10 cellular contexts compared by ENCODE assay signal in the genomic region with DNA sequence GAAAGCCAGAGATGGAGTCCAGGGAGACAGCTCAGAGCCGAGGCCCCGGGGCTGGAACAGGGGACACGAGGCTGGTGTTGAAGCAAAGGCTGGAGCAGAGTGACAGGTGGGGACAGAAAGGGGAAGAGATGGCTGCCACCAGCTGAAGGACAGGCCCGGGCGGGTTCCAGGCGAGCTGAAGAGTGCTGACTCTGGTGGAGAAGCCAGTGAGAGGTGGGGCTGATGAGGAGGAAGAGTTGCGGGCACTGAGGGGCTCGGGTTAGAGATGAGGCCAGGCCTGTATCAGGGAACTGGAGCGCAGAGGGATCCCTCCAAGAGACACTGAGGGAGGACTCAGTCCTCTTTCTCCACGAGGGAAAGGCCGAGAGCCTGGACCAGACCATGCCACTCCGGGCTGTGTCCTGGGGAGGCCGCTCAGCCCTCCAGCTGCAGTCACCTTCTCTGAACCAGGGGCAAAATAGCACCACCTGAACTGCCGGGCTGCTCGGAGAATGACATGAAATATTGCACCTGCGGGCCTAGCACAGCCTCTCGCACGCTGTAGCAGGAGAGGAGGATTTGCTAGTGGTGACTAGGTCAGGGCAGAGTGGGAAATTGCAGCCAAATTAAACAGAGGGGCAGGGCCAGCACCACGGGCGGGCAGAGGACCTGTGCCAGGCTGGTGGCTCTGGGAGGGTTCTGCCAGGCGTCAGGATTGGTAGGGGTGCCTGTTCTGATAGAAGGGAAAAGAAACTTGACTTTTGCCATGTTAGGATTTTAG.
DNase-seq lines count a peak whose midpoint lies in the region; ATAC-seq and TF ChIP-seq lines count a peak whose summit lies in the region.
"Had no signal": no experiment of that assay in that cellular context is flagged by ENCODE, and none has a peak within 500 bp of the region (broad histone marks: within the 10 kb centered on the region; RNA-seq: fewer than 3 reads in every experiment).

No MANE protein-coding gene starts in this region.

- H3K4me3 ChIP-seq in OCI-LY7 (ENCODE audit: low read depth, low read length, poor library complexity, severe bottlenecking) (peak overlapping the region; percentile 50), liver (ENCODE audit: low read depth in 1 of 3, low read length in 3 of 3) (no peak overlapping the region)
- no peak overlapping the region for H3K4me3 ChIP-seq in naive thymus-derived CD4-positive, alpha-beta T cell (ENCODE audit: low read length)

- DNase-seq in OCI-LY7 (ENCODE audit: low spot score) (peak; percentile 75), omental fat pad (ENCODE audit: low spot score) (no peak), SKM-1 (lab: John Stamatoyannopoulos, UW; ENCODE audit: unreplicated experiment) (no peak)
- no peak for DNase-seq in stimulated activated CD4-positive, alpha-beta T cell treated with anti-CD3 and anti-CD28 coated beads, Interleukin-12 subunit alpha, Interleukin-12 subunit beta, amount 100 ng/mL, for 4 hours
- no peak for DNase-seq in naive thymus-derived CD4-positive, alpha-beta T cell
- DNase-seq: activated CD4-positive, alpha-beta T cell treated with anti-CD3 and anti-CD28 coated beads for 4 hours; CD8-positive, alpha-beta memory T cell had no signal

- 59% methylated on average over 21 of the region's 21 CpGs for WGBS in liver

- H3K9me2 ChIP-seq in OCI-LY7 (ENCODE audit: insufficient read depth, low read length): no peaks in the 10 kb centered on the region

- H3K36me3 Mint-ChIP-seq in naive thymus-derived CD4-positive, alpha-beta T cell: peaks cover 0 to 27% (median 0%) of the 10 kb centered on the region in 5 donors

- H3K36me3 ChIP-seq in OCI-LY7 (ENCODE audit: insufficient read depth, low read length) (no peaks in the 10 kb centered on the region), liver (ENCODE audit: control insufficient read depth in 4 of 4, insufficient read depth in 3 of 4, low read depth in 1 of 4, low read length in 3 of 4) (peaks cover 0 to 2% (median 0%) of the 10 kb centered on the region in 4 donors)
- no peaks in the 10 kb centered on the region for H3K36me3 ChIP-seq in naive thymus-derived CD4-positive, alpha-beta T cell (ENCODE audit: control insufficient read depth in 2 of 3, insufficient read depth in 3 of 3, low read length in 3 of 3)

- no peaks in the 10 kb centered on the region for H3K9me3 Mint-ChIP-seq in naive thymus-derived CD4-positive, alpha-beta T cell
- H3K9me3 Mint-ChIP-seq: CD8-positive, alpha-beta memory T cell had no signal

- H3K4me3 Mint-ChIP-seq in naive thymus-derived CD4-positive, alpha-beta T cell: peak overlapping the region in 1 of 10 donors; percentile 7

- H3K4me1 Mint-ChIP-seq in naive thymus-derived CD4-positive, alpha-beta T cell: peaks cover 8 to 46% (median 11%) of the 10 kb centered on the region in 7 donors

- no peaks in the 10 kb centered on the region for H3K27me3 ChIP-seq in liver (ENCODE audit: control insufficient read depth in 4 of 4, insufficient read depth in 4 of 4, low read length in 3 of 4)
- H3K27me3 ChIP-seq in naive thymus-derived CD4-positive, alpha-beta T cell (ENCODE audit: control insufficient read depth in 2 of 2, insufficient read depth in 2 of 2, low read length in 2 of 2): no peaks in the 10 kb centered on the region

- no TSS peak for BruUV-seq in OCI-LY7 (replicated peaks; lab: Mats Ljungman, UMichigan)

- H2AFZ ChIP-seq in OCI-LY7 (ENCODE audit: low read length): peak overlapping the region; percentile 58; the same call in 1 of the 2 replicates

- H3K9ac ChIP-seq in liver (ENCODE audit: low read depth in 1 of 2, low read length in 2 of 2): peak overlapping the region in 1 of 2 donors; percentile 36

- H3K27me3 Mint-ChIP-seq in naive thymus-derived CD4-positive, alpha-beta T cell: peaks cover 0 to 25% (median 0%) of the 10 kb centered on the region in 5 donors
- H3K27me3 Mint-ChIP-seq: CD8-positive, alpha-beta memory T cell had no signal

- H3K9me3 ChIP-seq in OCI-LY7 (ENCODE audit: low read length) (no peaks in the 10 kb centered on the region), liver (ENCODE audit: control insufficient read depth in 4 of 4, low read length in 3 of 4) (no peaks in the 10 kb centered on the region)
- no peaks in the 10 kb centered on the region for H3K9me3 ChIP-seq in naive thymus-derived CD4-positive, alpha-beta T cell (ENCODE audit: control insufficient read depth in 2 of 3, low read length in 3 of 3)

- TF ChIP-seq CTCF in C4-2B (conservative IDR thresholded peaks at IDR 0.05): no peak
- TF ChIP-seq CTCF in OCI-LY7 (conservative IDR thresholded peaks at IDR 0.05; ENCODE audit: low read length): no peak
- no peak for TF ChIP-seq CTCF in liver (IDR thresholded peaks at IDR 0.05; ENCODE audit: low read depth, low read length, missing input control)
- TF ChIP-seq CTCF in omental fat pad (IDR thresholded peaks at IDR 0.05): no peak

- TF ChIP-seq RAD21 in liver (IDR thresholded peaks at IDR 0.05): peak; percentile 65 to 75

- intact Hi-C loops in OCI-LY7 (cut with micrococcal nuclease; ENCODE audit: unreplicated experiment): loop anchor here (5.0 to 10.0 kb wide), 2 partner anchors 175 to 192 kb away; a partner anchor contains a TSS
- intact Hi-C loops in naive thymus-derived CD4-positive, alpha-beta T cell (cut with micrococcal nuclease): no loop called here

- CTCF ChIA-PET in OCI-LY7 (lab: Charles Lee; ENCODE audit: unreplicated experiment): interaction anchor here (1.1 kb wide), 1 partner anchor 9 kb away, joined by 3 read pairs; no protein-coding TSS in a partner anchor
- CTCF ChIA-PET in naive thymus-derived CD4-positive, alpha-beta T cell (lab: Charles Lee): no interaction called here

- H3K4me2 ChIP-seq in OCI-LY7 (ENCODE audit: low read length): peak overlapping the region; percentile 70

- peak overlapping the region in 1 of 9 donors; percentile 27 for H3K27ac Mint-ChIP-seq in naive thymus-derived CD4-positive, alpha-beta T cell

- H3K79me2 ChIP-seq in OCI-LY7 (ENCODE audit: insufficient read depth, low read depth, low read length): no peaks in the 10 kb centered on the region

- H3K4me1 ChIP-seq in OCI-LY7 (ENCODE audit: insufficient read depth, low read length, poor library complexity, severe bottlenecking) (peaks cover 59% of the 10 kb centered on the region), liver (ENCODE audit: control insufficient read depth in 4 of 4, insufficient read depth in 4 of 4, low read length in 3 of 4) (peaks cover 5 to 38% (median 26%) of the 10 kb centered on the region in 4 donors)
- peaks cover under 1 to 8% of the 10 kb centered on the region in 2 donors for H3K4me1 ChIP-seq in naive thymus-derived CD4-positive, alpha-beta T cell (ENCODE audit: control insufficient read depth in 2 of 2, insufficient read depth in 2 of 2, low read length in 2 of 2)

- peak overlapping the region; percentile 24 for H3K27ac ChIP-seq in C4-2B
- peak overlapping the region; percentile 79 for H3K27ac ChIP-seq in OCI-LY7 (ENCODE audit: low read depth, low read length, poor library complexity, severe bottlenecking)
- H3K27ac ChIP-seq in liver (ENCODE audit: low read depth in 1 of 2, low read length in 2 of 2): peak overlapping the region; percentile 74 to 85
- H3K27ac ChIP-seq in naive thymus-derived CD4-positive, alpha-beta T cell (ENCODE audit: low read depth, low read length): no peak overlapping the region

- POLR2A ChIA-PET in OCI-LY7 (lab: Charles Lee): interaction anchor here (0.8 to 3.0 kb wide), 5 partner anchors 11 to 24 kb away, joined by 3 to 27 read pairs (median 4); no protein-coding TSS in a partner anchor
- POLR2A ChIA-PET in naive thymus-derived CD4-positive, alpha-beta T cell (lab: Charles Lee): interaction anchor here (0.8 kb wide), 1 partner anchor 211 kb away, joined by 3 read pairs; no protein-coding TSS in a partner anchor

- ATAC-seq in GM21423 (IDR thresholded peaks at IDR 0.05; ENCODE audit: unreplicated experiment) (peak; percentile 0), omental fat pad (ENCODE audit: low FRiP score) (no peak)
- no peak for ATAC-seq in naive thymus-derived CD4-positive, alpha-beta T cell

- H4K20me1 ChIP-seq in OCI-LY7 (ENCODE audit: insufficient read depth, low read length): no peaks in the 10 kb centered on the region

TF ChIP-seq in liver, 16 proteins besides CTCF, POLR2A, EP300 and RAD21 (continues in another document):
- TF ChIP-seq, protein P1, sequence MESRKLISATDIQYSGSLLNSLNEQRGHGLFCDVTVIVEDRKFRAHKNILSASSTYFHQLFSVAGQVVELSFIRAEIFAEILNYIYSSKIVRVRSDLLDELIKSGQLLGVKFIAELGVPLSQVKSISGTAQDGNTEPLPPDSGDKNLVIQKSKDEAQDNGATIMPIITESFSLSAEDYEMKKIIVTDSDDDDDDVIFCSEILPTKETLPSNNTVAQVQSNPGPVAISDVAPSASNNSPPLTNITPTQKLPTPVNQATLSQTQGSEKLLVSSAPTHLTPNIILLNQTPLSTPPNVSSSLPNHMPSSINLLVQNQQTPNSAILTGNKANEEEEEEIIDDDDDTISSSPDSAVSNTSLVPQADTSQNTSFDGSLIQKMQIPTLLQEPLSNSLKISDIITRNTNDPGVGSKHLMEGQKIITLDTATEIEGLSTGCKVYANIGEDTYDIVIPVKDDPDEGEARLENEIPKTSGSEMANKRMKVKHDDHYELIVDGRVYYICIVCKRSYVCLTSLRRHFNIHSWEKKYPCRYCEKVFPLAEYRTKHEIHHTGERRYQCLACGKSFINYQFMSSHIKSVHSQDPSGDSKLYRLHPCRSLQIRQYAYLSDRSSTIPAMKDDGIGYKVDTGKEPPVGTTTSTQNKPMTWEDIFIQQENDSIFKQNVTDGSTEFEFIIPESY (IDR thresholded peaks at IDR 0.05): no peak
- no peak for TF ChIP-seq EGR1 (IDR thresholded peaks at IDR 0.05; ENCODE audit: low read depth in 2 of 2)
- no peak for TF ChIP-seq TAF1 (conservative IDR thresholded peaks at IDR 0.05)
- TF ChIP-seq FOXA1 (IDR thresholded peaks at IDR 0.05): no peak
